In the genomic region with DNA sequence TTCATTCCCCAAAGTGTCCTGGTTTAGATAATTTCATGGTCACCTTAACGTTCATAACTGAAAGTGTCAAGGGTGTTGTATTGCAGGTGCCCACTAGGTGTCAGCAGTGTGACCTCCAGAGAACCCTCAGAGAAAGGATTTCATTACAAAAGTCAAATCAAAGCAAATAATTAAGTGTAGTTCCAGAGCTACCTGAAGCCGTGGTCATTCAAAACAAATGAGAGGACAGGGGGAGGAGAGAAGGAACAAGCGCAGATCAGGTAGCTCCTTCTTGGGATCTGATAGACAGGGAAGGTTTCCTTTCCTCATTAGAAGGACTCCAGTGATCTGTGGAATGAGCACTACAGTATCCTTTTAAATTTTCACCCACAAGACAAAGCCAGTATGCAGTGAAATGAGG, we compare ENCODE assay signal across 8 cellular contexts. TPM values are rescaled to one million over a fixed set of nuclear protein-coding genes. Genes with fewer than 3 reads are reported as not detected.
DNase-seq lines count a peak whose midpoint lies in the region; ATAC-seq and TF ChIP-seq lines count a peak whose summit lies in the region.

A gene with protein sequence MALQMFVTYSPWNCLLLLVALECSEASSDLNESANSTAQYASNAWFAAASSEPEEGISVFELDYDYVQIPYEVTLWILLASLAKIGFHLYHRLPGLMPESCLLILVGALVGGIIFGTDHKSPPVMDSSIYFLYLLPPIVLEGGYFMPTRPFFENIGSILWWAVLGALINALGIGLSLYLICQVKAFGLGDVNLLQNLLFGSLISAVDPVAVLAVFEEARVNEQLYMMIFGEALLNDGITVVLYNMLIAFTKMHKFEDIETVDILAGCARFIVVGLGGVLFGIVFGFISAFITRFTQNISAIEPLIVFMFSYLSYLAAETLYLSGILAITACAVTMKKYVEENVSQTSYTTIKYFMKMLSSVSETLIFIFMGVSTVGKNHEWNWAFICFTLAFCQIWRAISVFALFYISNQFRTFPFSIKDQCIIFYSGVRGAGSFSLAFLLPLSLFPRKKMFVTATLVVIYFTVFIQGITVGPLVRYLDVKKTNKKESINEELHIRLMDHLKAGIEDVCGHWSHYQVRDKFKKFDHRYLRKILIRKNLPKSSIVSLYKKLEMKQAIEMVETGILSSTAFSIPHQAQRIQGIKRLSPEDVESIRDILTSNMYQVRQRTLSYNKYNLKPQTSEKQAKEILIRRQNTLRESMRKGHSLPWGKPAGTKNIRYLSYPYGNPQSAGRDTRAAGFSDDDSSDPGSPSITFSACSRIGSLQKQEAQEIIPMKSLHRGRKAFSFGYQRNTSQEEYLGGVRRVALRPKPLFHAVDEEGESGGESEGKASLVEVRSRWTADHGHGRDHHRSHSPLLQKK (plus strand): TSS at position 207 of the 400 bp plus-strand sequence. CDS start 534 bp downstream, outside the sequence.

- H3F3A ChIP-seq in neural cell (ENCODE audit: insufficient read depth, low read length, poor library complexity, severe bottlenecking), result no peaks in the 10 kb centered on the region

- H3K9me3 ChIP-seq in DND-41 (ENCODE audit: insufficient read depth, low read length, severe bottlenecking) (no peaks in the 10 kb centered on the region), neural cell (ENCODE audit: low read length) (no peaks in the 10 kb centered on the region)

- no peak within 1 kb of the TSS for H3K4me3 ChIP-seq in DND-41 (ENCODE audit: low read depth in 1 of 2, low read length in 2 of 2)
- H3K4me3 ChIP-seq in NB4 (ENCODE audit: low read depth, low read length), result no peak within 1 kb of the TSS
- no peak within 1 kb of the TSS for H3K4me3 ChIP-seq in neural cell (ENCODE audit: low read length)

- H2AFZ ChIP-seq in DND-41 (ENCODE audit: low read depth, low read length) (no peak within 1 kb of the TSS), neural cell (ENCODE audit: low read depth, low read length) (no peak within 1 kb of the TSS)

- TF ChIP-seq CTCF in DND-41 (IDR thresholded peaks at IDR 0.05; ENCODE audit: borderline replicate concordance, extremely low read depth, low read length, poor library complexity, severe bottlenecking) (peak; percentile 89), NB4 (IDR thresholded peaks at IDR 0.05; ENCODE audit: low read depth, low read length) (peak; percentile 88), neural cell (IDR thresholded peaks at IDR 0.05; ENCODE audit: poor library complexity, severe bottlenecking) (peak; percentile 88), type B pancreatic cell (conservative IDR thresholded peaks at IDR 0.05) (peak; percentile 95)

- no peaks in the 10 kb centered on the region for H3K36me3 Mint-ChIP-seq in activated CD4-positive, alpha-beta T cell treated with anti-CD3 and anti-CD28 coated beads, Interleukin-2, amount 10 ng/mL, durations not matched to agents 7 days and 5 days (ENCODE audit: low read depth)
- no peaks in the 10 kb centered on the region for H3K36me3 Mint-ChIP-seq in type B pancreatic cell

- CTCF ChIA-PET in activated CD4-positive, alpha-beta T cell treated with anti-CD3 and anti-CD28 coated beads, Interleukin-2, amount 10 ng/mL, durations not matched to agents 7 days and 5 days (lab: Charles Lee), result interaction anchor here (1.5 kb wide), 1 partner anchor 143 kb away, joined by 4 read pairs; no protein-coding TSS in a partner anchor

- peak; percentile 48 for DNase-seq in DND-41
- peak; percentile 49 for DNase-seq in NB4 (ENCODE audit: low read depth)
- peak; percentile 61 for DNase-seq in activated CD4-positive, alpha-beta T cell treated with anti-CD3 and anti-CD28 coated beads, Interleukin-2, amount 10 ng/mL, durations not matched to agents 7 days and 5 days
- peak; percentile 32 for DNase-seq in epidermal melanocyte (ENCODE audit: insufficient read length, low spot score)
- DNase-seq in type B pancreatic cell (ENCODE audit: extremely low spot score, unreplicated experiment), result no peak

- no peak for TF ChIP-seq POLR2A in NB4 (IDR thresholded peaks at IDR 0.05; ENCODE audit: extremely low read depth, insufficient read length)

- no peak within 1 kb of the TSS for H3K9ac ChIP-seq in DND-41 (ENCODE audit: low read depth, low read length)
- H3K9ac ChIP-seq in neural cell (ENCODE audit: low read length), result no peak within 1 kb of the TSS

- H3K36me3 ChIP-seq in DND-41 (ENCODE audit: insufficient read depth, low read length) (no peaks in the 10 kb centered on the region), neural cell (ENCODE audit: insufficient read depth, low read length) (no peaks in the 10 kb centered on the region)

- TF ChIP-seq RAD21 in neural cell (conservative IDR thresholded peaks at IDR 0.05), result peak; percentile 81

- no peak within 1 kb of the TSS for H3K4me3 Mint-ChIP-seq in activated CD4-positive, alpha-beta T cell treated with anti-CD3 and anti-CD28 coated beads, Interleukin-2, amount 10 ng/mL, durations not matched to agents 7 days and 5 days
- peak within 1 kb of the TSS; percentile 26 for H3K4me3 Mint-ChIP-seq in type B pancreatic cell

- H3K4me1 ChIP-seq in DND-41 (ENCODE audit: insufficient read depth, low read length), result no peaks in the 10 kb centered on the region

- TF ChIP-seq EP300 in neural cell (conservative IDR thresholded peaks at IDR 0.05; ENCODE audit: poor library complexity, severe bottlenecking), result no peak

- peaks cover 3% of the 10 kb centered on the region for H3K9me3 Mint-ChIP-seq in activated CD4-positive, alpha-beta T cell treated with anti-CD3 and anti-CD28 coated beads, Interleukin-2, amount 10 ng/mL, durations not matched to agents 7 days and 5 days
- H3K9me3 Mint-ChIP-seq in type B pancreatic cell, result no peaks in the 10 kb centered on the region

- H3K4me2 ChIP-seq in DND-41 (ENCODE audit: insufficient read depth, low read length), result no peak within 1 kb of the TSS
- H3K4me2 ChIP-seq in neural cell (ENCODE audit: low read length), result no peak within 1 kb of the TSS

- H3K27me3 Mint-ChIP-seq in activated CD4-positive, alpha-beta T cell treated with anti-CD3 and anti-CD28 coated beads, Interleukin-2, amount 10 ng/mL, durations not matched to agents 7 days and 5 days, result peaks cover 39% of the 10 kb centered on the region
- H3K27me3 Mint-ChIP-seq in type B pancreatic cell, result peaks cover 4% of the 10 kb centered on the region

- POLR2A ChIA-PET in activated CD4-positive, alpha-beta T cell treated with anti-CD3 and anti-CD28 coated beads, Interleukin-2, amount 10 ng/mL, durations not matched to agents 7 days and 5 days (lab: Charles Lee), result no interaction called here

- ATAC-seq in DND-41 (ENCODE audit: insufficient read depth, low read depth) (peak; percentile 52; the same call in 1 of the 3 replicates), GM21423 (IDR thresholded peaks at IDR 0.05; ENCODE audit: unreplicated experiment) (peak; percentile 64), GM21390 (IDR thresholded peaks at IDR 0.05; ENCODE audit: unreplicated experiment) (no peak)

- peaks cover 4% of the 10 kb centered on the region; the same call in 1 of the 2 replicates for H4K20me1 ChIP-seq in DND-41 (ENCODE audit: insufficient read depth, low read length)
- no peaks in the 10 kb centered on the region for H4K20me1 ChIP-seq in neural cell (ENCODE audit: insufficient read depth)

- H3K27me3 ChIP-seq in DND-41 (ENCODE audit: insufficient read depth, low read length, poor library complexity) (peaks cover 13% of the 10 kb centered on the region), neural cell (ENCODE audit: insufficient read depth, low read depth, low read length) (no peaks in the 10 kb centered on the region)

- H3K79me2 ChIP-seq in DND-41 (ENCODE audit: insufficient read depth, low read length) (no peaks in the 10 kb centered on the region), neural cell (replicated peaks; ENCODE audit: insufficient read depth, low read length) (no peaks in the 10 kb centered on the region)

- no peak within 1 kb of the TSS for H3K27ac Mint-ChIP-seq in activated CD4-positive, alpha-beta T cell treated with anti-CD3 and anti-CD28 coated beads, Interleukin-2, amount 10 ng/mL, durations not matched to agents 7 days and 5 days
- H3K27ac Mint-ChIP-seq in type B pancreatic cell, result no peak within 1 kb of the TSS

- no peaks in the 10 kb centered on the region for H3K4me1 Mint-ChIP-seq in activated CD4-positive, alpha-beta T cell treated with anti-CD3 and anti-CD28 coated beads, Interleukin-2, amount 10 ng/mL, durations not matched to agents 7 days and 5 days
- no peaks in the 10 kb centered on the region for H3K4me1 Mint-ChIP-seq in type B pancreatic cell (ENCODE audit: unreplicated experiment)

- no peaks in the 10 kb centered on the region for H3K9me2 ChIP-seq in neural cell (ENCODE audit: insufficient read depth, low read length)

- H3K27ac ChIP-seq in DND-41 (ENCODE audit: low read length) (no peak within 1 kb of the TSS), neural cell (ENCODE audit: low read length) (no peak within 1 kb of the TSS)

TF ChIP-seq in neural cell, 6 proteins besides CTCF, POLR2A, EP300 and RAD21:
- TF ChIP-seq SMC3 (conservative IDR thresholded peaks at IDR 0.05; ENCODE audit: poor library complexity) (peak; percentile 90), POLR2AphosphoS5 (IDR thresholded peaks at IDR 0.05) (no peak)

RNA-seq across cellular contexts. Expression of the gene that starts here (rescaled TPM):
- total RNA-seq in activated CD4-positive, alpha-beta T cell treated with anti-CD3 and anti-CD28 coated beads, Interleukin-2, amount 10 ng/mL, durations not matched to agents 7 days and 5 days, result under 1 TPM; 0.07 to 0.10 TPM
- 0.06 and 0.15 TPM in 2 replicates for polyA plus RNA-seq in neural cell
- polyA minus RNA-seq in neural cell, result 0.23 and 0.24 TPM in 2 replicates
- 3.1 and 7.9 TPM in 2 replicates for total RNA-seq in type B pancreatic cell (ENCODE audit: low replicate concordance)

Comparison
In these comparisons a context has a peak if more than half of its experiments do, and no peak if none do; other contexts are left out.
1. Peak in DNase-seq in activated CD4-positive, alpha-beta T cell treated with anti-CD3 and anti-CD28 coated beads, Interleukin-2, amount 10 ng/mL, durations not matched to agents 7 days and 5 days; RNA of the gene not detected or under 1 TPM.